In genomic region chr22:23053051-23053707, GRCh38 we compare ENCODE assay signal across 2 cellular contexts.
A peak's percentile ranks its signal among the peaks of the same experiment; 100 is the strongest.
TF ChIP-seq lines count a peak whose summit lies in the region.

No MANE protein-coding gene starts in this region.

TF ChIP-seq in GM23338, 12 proteins besides CTCF, POLR2A, EP300 and RAD21:
- TF ChIP-seq EZH2phosphoT487 (IDR thresholded peaks at IDR 0.05; ENCODE audit: unreplicated experiment) (no peak), NANOG (IDR thresholded peaks at IDR 0.05; ENCODE audit: borderline replicate concordance) (no peak), REST (IDR thresholded peaks at IDR 0.05; ENCODE audit: unreplicated experiment) (peak; percentile 70)
TF ChIP-seq in GM23338: peak in this region for 1.

TF ChIP-seq in GM12878, 131 proteins besides CTCF, POLR2A, EP300 and RAD21:
- no peak for TF ChIP-seq PKNOX1 (IDR thresholded peaks at IDR 0.05)
- peak; percentile 53; the same call in 1 of the 2 replicates for TF ChIP-seq REST (IDR thresholded peaks at IDR 0.05; ENCODE audit: low read depth, low read length)
- TF ChIP-seq NRF1 (conservative IDR thresholded peaks at IDR 0.05; ENCODE audit: low read depth, low read length): no peak
